In the genomic region with DNA sequence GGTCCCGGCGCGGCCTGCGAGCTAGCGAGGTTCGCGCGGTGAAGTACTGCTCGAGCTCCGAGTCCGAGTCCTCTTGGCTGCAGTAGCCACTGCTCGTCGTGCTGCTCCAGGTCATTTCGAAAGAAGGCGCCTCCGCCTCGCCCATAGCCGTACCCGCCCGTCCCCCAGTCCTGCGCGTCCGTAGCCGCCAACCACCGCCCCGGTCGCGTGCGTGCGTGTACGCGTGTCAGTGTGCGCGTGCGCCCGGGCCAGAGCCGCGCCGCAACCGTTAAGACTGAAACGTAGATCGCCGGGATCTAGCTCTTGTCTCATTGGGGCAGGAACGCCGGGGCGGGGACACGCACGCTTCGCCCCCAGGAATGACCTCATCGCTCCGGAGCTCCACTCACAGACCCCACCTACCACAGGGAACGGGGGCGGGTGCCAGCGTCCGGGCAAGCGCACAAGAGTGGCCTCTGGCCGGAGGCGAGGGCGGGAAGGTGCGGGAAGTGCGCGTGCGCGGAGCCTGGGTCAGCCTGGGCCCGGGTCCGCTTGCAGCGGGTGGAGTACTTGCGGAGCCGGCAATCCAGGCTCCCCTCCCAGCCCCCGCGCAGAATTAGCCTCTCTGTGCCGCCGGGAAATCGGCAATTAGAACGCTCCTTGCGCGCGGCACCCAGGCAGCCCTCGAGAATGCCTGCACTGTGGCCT, we compare ENCODE assay signal across 1 cellular context.
TF ChIP-seq lines count a peak whose summit lies in the region.

No MANE protein-coding gene starts in this region.

TF ChIP-seq in GM12878, 131 proteins besides CTCF, POLR2A, EP300 and RAD21 (continues in another document):
- TF ChIP-seq SMAD1 (IDR thresholded peaks at IDR 0.05; ENCODE audit: low read depth, partially characterized antibody) (no peak), PML (IDR thresholded peaks at IDR 0.05; ENCODE audit: low read length) (no peak), TAF1 (IDR thresholded peaks at IDR 0.05; ENCODE audit: borderline replicate concordance, low read depth, low read length) (peak; percentile 13; the same call in 1 of the 2 replicates), MTA2 (IDR thresholded peaks at IDR 0.05; ENCODE audit: low read depth) (no peak), MYB (IDR thresholded peaks at IDR 0.05; ENCODE audit: borderline replicate concordance, low read depth, low read length) (peak; percentile 78; the same call in 1 of the 2 replicates), NFXL1 (IDR thresholded peaks at IDR 0.05; ENCODE audit: borderline replicate concordance) (no peak), GATAD2B (conservative IDR thresholded peaks at IDR 0.05; ENCODE audit: low read depth) (no peak; the same call in 1 of the 2 replicates), SREBF1 (IDR thresholded peaks at IDR 0.05; ENCODE audit: low read length) (no peak), HDAC2 (IDR thresholded peaks at IDR 0.05) (no peak), TCF12 (IDR thresholded peaks at IDR 0.05; ENCODE audit: low read depth, low read length) (no peak), SUZ12 (IDR thresholded peaks at IDR 0.05; ENCODE audit: unreplicated experiment) (no peak), ETV6 (conservative IDR thresholded peaks at IDR 0.05 in 1 of 2, IDR thresholded peaks at IDR 0.05 in 1 of 2; ENCODE audit: borderline replicate concordance in 1 of 2, low read depth in 1 of 2) (no peak), ZNF622 (IDR thresholded peaks at IDR 0.05) (no peak), FOS (IDR thresholded peaks at IDR 0.05; ENCODE audit: borderline replicate concordance, extremely low read depth, insufficient read length) (no peak), ZNF24 (IDR thresholded peaks at IDR 0.05) (no peak), BRCA1 (IDR thresholded peaks at IDR 0.05; ENCODE audit: low read depth, low read length) (no peak), PAX8 (IDR thresholded peaks at IDR 0.05) (no peak), YBX1 (IDR thresholded peaks at IDR 0.05) (no peak), CBX5 (IDR thresholded peaks at IDR 0.05; ENCODE audit: low read depth) (no peak), ZSCAN29 (IDR thresholded peaks at IDR 0.05) (no peak), IRF4 (IDR thresholded peaks at IDR 0.05; ENCODE audit: low read depth, low read length) (no peak), CHD4 (IDR thresholded peaks at IDR 0.05) (no peak), KAT2A (conservative IDR thresholded peaks at IDR 0.05; ENCODE audit: control insufficient read depth, low read depth, low read length) (no peak), RUNX3 (IDR thresholded peaks at IDR 0.05; ENCODE audit: low read length) (no peak), SRF (IDR thresholded peaks at IDR 0.05; ENCODE audit: low read depth in 2 of 2, low read length in 2 of 2) (no peak), CHD1 (IDR thresholded peaks at IDR 0.05; ENCODE audit: low read depth, low read length) (no peak), NFYA (IDR thresholded peaks at IDR 0.05; ENCODE audit: borderline replicate concordance, low read depth, low read length) (no peak), JUND (IDR thresholded peaks at IDR 0.05; ENCODE audit: low read depth, low read length) (peak; percentile 81), SUPT20H (IDR thresholded peaks at IDR 0.05; ENCODE audit: borderline replicate concordance, control insufficient read depth, low read depth, low read length) (no peak), ATF7 (IDR thresholded peaks at IDR 0.05; ENCODE audit: low read depth) (peak; percentile 98), ZNF207 (IDR thresholded peaks at IDR 0.05; ENCODE audit: borderline replicate concordance) (peak; percentile 62; the same call in 1 of the 2 replicates), MTA3 (IDR thresholded peaks at IDR 0.05; ENCODE audit: borderline replicate concordance, low read length) (no peak), NBN (IDR thresholded peaks at IDR 0.05) (peak; percentile 48), ZNF217 (IDR thresholded peaks at IDR 0.05) (no peak), TCF3 (IDR thresholded peaks at IDR 0.05; ENCODE audit: borderline replicate concordance, insufficient read depth, low read depth, low read length) (peak; percentile 46; the same call in 1 of the 2 replicates), JUNB (IDR thresholded peaks at IDR 0.05) (no peak), CHD2 (IDR thresholded peaks at IDR 0.05; ENCODE audit: borderline replicate concordance, low read depth, low read length) (peak; percentile 66; the same call in 1 of the 2 replicates)
- TF ChIP-seq, protein P1, sequence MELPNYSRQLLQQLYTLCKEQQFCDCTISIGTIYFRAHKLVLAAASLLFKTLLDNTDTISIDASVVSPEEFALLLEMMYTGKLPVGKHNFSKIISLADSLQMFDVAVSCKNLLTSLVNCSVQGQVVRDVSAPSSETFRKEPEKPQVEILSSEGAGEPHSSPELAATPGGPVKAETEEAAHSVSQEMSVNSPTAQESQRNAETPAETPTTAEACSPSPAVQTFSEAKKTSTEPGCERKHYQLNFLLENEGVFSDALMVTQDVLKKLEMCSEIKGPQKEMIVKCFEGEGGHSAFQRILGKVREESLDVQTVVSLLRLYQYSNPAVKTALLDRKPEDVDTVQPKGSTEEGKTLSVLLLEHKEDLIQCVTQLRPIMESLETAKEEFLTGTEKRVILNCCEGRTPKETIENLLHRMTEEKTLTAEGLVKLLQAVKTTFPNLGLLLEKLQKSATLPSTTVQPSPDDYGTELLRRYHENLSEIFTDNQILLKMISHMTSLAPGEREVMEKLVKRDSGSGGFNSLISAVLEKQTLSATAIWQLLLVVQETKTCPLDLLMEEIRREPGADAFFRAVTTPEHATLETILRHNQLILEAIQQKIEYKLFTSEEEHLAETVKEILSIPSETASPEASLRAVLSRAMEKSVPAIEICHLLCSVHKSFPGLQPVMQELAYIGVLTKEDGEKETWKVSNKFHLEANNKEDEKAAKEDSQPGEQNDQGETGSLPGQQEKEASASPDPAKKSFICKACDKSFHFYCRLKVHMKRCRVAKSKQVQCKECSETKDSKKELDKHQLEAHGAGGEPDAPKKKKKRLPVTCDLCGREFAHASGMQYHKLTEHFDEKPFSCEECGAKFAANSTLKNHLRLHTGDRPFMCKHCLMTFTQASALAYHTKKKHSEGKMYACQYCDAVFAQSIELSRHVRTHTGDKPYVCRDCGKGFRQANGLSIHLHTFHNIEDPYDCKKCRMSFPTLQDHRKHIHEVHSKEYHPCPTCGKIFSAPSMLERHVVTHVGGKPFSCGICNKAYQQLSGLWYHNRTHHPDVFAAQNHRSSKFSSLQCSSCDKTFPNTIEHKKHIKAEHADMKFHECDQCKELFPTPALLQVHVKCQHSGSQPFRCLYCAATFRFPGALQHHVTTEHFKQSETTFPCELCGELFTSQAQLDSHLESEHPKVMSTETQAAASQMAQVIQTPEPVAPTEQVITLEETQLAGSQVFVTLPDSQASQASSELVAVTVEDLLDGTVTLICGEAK (IDR thresholded peaks at IDR 0.05; ENCODE audit: borderline replicate concordance), result no peak
- TF ChIP-seq, protein P2, sequence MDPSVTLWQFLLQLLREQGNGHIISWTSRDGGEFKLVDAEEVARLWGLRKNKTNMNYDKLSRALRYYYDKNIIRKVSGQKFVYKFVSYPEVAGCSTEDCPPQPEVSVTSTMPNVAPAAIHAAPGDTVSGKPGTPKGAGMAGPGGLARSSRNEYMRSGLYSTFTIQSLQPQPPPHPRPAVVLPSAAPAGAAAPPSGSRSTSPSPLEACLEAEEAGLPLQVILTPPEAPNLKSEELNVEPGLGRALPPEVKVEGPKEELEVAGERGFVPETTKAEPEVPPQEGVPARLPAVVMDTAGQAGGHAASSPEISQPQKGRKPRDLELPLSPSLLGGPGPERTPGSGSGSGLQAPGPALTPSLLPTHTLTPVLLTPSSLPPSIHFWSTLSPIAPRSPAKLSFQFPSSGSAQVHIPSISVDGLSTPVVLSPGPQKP (IDR thresholded peaks at IDR 0.05; ENCODE audit: low read depth, low read length), result no peak
- TF ChIP-seq, protein P3, sequence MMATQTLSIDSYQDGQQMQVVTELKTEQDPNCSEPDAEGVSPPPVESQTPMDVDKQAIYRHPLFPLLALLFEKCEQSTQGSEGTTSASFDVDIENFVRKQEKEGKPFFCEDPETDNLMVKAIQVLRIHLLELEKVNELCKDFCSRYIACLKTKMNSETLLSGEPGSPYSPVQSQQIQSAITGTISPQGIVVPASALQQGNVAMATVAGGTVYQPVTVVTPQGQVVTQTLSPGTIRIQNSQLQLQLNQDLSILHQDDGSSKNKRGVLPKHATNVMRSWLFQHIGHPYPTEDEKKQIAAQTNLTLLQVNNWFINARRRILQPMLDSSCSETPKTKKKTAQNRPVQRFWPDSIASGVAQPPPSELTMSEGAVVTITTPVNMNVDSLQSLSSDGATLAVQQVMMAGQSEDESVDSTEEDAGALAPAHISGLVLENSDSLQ (IDR thresholded peaks at IDR 0.05), result no peak
- TF ChIP-seq, protein P4, sequence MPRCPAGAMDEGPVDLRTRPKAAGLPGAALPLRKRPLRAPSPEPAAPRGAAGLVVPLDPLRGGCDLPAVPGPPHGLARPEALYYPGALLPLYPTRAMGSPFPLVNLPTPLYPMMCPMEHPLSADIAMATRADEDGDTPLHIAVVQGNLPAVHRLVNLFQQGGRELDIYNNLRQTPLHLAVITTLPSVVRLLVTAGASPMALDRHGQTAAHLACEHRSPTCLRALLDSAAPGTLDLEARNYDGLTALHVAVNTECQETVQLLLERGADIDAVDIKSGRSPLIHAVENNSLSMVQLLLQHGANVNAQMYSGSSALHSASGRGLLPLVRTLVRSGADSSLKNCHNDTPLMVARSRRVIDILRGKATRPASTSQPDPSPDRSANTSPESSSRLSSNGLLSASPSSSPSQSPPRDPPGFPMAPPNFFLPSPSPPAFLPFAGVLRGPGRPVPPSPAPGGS (IDR thresholded peaks at IDR 0.05; ENCODE audit: borderline replicate concordance, insufficient read depth, low read depth, low read length, poor library complexity, severe bottlenecking), result no peak
- TF ChIP-seq, protein P5, sequence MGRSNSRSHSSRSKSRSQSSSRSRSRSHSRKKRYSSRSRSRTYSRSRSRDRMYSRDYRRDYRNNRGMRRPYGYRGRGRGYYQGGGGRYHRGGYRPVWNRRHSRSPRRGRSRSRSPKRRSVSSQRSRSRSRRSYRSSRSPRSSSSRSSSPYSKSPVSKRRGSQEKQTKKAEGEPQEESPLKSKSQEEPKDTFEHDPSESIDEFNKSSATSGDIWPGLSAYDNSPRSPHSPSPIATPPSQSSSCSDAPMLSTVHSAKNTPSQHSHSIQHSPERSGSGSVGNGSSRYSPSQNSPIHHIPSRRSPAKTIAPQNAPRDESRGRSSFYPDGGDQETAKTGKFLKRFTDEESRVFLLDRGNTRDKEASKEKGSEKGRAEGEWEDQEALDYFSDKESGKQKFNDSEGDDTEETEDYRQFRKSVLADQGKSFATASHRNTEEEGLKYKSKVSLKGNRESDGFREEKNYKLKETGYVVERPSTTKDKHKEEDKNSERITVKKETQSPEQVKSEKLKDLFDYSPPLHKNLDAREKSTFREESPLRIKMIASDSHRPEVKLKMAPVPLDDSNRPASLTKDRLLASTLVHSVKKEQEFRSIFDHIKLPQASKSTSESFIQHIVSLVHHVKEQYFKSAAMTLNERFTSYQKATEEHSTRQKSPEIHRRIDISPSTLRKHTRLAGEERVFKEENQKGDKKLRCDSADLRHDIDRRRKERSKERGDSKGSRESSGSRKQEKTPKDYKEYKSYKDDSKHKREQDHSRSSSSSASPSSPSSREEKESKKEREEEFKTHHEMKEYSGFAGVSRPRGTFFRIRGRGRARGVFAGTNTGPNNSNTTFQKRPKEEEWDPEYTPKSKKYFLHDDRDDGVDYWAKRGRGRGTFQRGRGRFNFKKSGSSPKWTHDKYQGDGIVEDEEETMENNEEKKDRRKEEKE (IDR thresholded peaks at IDR 0.05), result no peak
- TF ChIP-seq, protein P6, sequence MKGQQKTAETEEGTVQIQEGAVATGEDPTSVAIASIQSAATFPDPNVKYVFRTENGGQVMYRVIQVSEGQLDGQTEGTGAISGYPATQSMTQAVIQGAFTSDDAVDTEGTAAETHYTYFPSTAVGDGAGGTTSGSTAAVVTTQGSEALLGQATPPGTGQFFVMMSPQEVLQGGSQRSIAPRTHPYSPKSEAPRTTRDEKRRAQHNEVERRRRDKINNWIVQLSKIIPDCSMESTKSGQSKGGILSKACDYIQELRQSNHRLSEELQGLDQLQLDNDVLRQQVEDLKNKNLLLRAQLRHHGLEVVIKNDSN (IDR thresholded peaks at IDR 0.05; ENCODE audit: borderline replicate concordance, extremely low read length, insufficient read depth, low read depth, low read length), result no peak
- TF ChIP-seq, protein P7, sequence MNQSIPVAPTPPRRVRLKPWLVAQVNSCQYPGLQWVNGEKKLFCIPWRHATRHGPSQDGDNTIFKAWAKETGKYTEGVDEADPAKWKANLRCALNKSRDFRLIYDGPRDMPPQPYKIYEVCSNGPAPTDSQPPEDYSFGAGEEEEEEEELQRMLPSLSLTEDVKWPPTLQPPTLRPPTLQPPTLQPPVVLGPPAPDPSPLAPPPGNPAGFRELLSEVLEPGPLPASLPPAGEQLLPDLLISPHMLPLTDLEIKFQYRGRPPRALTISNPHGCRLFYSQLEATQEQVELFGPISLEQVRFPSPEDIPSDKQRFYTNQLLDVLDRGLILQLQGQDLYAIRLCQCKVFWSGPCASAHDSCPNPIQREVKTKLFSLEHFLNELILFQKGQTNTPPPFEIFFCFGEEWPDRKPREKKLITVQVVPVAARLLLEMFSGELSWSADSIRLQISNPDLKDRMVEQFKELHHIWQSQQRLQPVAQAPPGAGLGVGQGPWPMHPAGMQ (IDR thresholded peaks at IDR 0.05; ENCODE audit: borderline replicate concordance), result no peak
- TF ChIP-seq, protein P8, sequence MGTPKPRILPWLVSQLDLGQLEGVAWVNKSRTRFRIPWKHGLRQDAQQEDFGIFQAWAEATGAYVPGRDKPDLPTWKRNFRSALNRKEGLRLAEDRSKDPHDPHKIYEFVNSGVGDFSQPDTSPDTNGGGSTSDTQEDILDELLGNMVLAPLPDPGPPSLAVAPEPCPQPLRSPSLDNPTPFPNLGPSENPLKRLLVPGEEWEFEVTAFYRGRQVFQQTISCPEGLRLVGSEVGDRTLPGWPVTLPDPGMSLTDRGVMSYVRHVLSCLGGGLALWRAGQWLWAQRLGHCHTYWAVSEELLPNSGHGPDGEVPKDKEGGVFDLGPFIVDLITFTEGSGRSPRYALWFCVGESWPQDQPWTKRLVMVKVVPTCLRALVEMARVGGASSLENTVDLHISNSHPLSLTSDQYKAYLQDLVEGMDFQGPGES (IDR thresholded peaks at IDR 0.05), result no peak
- TF ChIP-seq, protein P9, sequence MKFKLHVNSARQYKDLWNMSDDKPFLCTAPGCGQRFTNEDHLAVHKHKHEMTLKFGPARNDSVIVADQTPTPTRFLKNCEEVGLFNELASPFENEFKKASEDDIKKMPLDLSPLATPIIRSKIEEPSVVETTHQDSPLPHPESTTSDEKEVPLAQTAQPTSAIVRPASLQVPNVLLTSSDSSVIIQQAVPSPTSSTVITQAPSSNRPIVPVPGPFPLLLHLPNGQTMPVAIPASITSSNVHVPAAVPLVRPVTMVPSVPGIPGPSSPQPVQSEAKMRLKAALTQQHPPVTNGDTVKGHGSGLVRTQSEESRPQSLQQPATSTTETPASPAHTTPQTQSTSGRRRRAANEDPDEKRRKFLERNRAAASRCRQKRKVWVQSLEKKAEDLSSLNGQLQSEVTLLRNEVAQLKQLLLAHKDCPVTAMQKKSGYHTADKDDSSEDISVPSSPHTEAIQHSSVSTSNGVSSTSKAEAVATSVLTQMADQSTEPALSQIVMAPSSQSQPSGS (IDR thresholded peaks at IDR 0.05; ENCODE audit: low read length), result no peak
